Comparison of ENCODE assay signal across 9 cellular contexts in the genomic region with DNA sequence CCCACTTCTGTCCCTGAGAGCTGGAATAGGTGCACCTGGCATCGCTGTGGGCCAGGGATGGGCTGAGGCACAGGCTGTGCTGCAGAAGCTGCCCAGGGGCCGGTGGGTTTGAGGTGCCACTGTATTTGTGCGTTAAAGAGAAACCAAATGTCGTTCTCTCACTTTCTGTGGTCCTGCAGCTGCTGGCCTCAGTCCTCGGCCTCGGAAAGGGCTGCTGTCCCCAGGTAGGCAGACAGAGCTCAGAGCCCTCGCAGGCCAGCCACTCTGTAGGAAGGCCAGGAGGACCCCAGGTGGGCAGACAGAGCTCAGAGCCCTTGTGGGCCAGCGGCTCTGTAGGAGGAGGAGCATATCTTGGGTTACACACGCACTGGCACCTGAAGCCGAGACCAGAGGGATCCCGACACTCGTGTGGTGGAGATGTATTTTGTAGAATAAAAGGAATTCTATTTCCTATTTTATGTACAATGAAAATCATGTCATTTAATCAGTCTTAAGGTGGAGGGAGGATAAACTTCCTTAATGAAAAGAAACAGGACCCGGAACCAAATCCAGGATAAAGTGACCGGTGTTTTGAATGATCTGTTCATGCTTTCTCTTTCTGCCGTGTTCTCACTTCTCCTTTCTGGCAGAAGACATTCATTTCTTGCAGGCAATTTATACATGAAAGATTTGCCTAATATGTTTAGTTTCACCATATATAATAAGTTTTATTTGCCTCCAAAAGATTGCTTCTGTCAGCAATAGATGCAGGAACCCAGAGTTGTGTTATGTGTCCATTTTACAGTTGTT. TPM values are rescaled to one million over a fixed set of nuclear protein-coding genes. Genes with fewer than 3 reads are reported as not detected.
DNase-seq lines count a peak whose midpoint lies in the region; ATAC-seq, FAIRE-seq and TF ChIP-seq lines count a peak whose summit lies in the region.
"Had no signal": no experiment of that assay in that cellular context is flagged by ENCODE, and none has a peak within 500 bp of the region (broad histone marks: within the 10 kb centered on the region; RNA-seq: fewer than 3 reads in every experiment).

No MANE protein-coding gene starts in this region.

- H3K4me3 ChIP-seq in endothelial cell of umbilical vein (replicated peaks in 1 of 3; ENCODE audit: insufficient read depth in 1 of 3, low read depth in 1 of 3, low read length in 3 of 3) = peak overlapping the region in 1 of 3 experiments; percentile 7
- H3K4me3 ChIP-seq in stomach smooth muscle (ENCODE audit: low read length in 2 of 2) = peak overlapping the region; percentile 52 to 69

- TF ChIP-seq CTCF in endothelial cell of umbilical vein (IDR thresholded peaks at IDR 0.05; ENCODE audit: extremely low read depth in 1 of 2, insufficient read depth in 1 of 2, low read depth in 1 of 2, low read length in 2 of 2) = no peak

- ATAC-seq in GM21447 (IDR thresholded peaks at IDR 0.05; ENCODE audit: unreplicated experiment) = peak; percentile 47

- no TSS peak for BruUV-seq in endothelial cell of umbilical vein (replicated peaks; lab: Mats Ljungman, UMichigan)

- H3K9ac ChIP-seq in endothelial cell of umbilical vein (replicated peaks; ENCODE audit: extremely low read depth, insufficient read depth, low read length) (peak overlapping the region; percentile 13), stomach smooth muscle (ENCODE audit: low read length in 2 of 2) (peak overlapping the region in 1 of 2 donors; percentile 29)

- H3K27ac ChIP-seq in endothelial cell of umbilical vein (ENCODE audit: insufficient read depth, low read depth, low read length) (no peak overlapping the region), stomach smooth muscle (ENCODE audit: low read length) (no peak overlapping the region)

- POLR2A ChIA-PET in endothelial cell of umbilical vein (lab: Charles Lee) = no interaction called here

- no peaks in the 10 kb centered on the region for H3K27me3 ChIP-seq in endothelial cell of umbilical vein (ENCODE audit: control insufficient read depth in 2 of 2, insufficient read depth in 2 of 2, low read length in 2 of 2)
- no peaks in the 10 kb centered on the region for H3K27me3 ChIP-seq in stomach smooth muscle (ENCODE audit: control insufficient read depth in 1 of 2, insufficient read depth in 2 of 2, low read length in 2 of 2)

- dilution Hi-C loops in endothelial cell of umbilical vein (cut with MboI; ENCODE audit: extremely low pct_ligation_motif_present, low sequenced_read_pairs) = no loop called here

- no peaks in the 10 kb centered on the region for H3K36me3 ChIP-seq in endothelial cell of umbilical vein (ENCODE audit: control insufficient read depth in 2 of 2, extremely low read depth in 1 of 2, insufficient read depth in 2 of 2, low read length in 2 of 2)
- no peaks in the 10 kb centered on the region for H3K36me3 ChIP-seq in stomach smooth muscle (ENCODE audit: control insufficient read depth in 2 of 2, insufficient read depth in 2 of 2, low read length in 2 of 2)

- no peaks in the 10 kb centered on the region for H3K9me1 ChIP-seq in endothelial cell of umbilical vein (replicated peaks; ENCODE audit: control insufficient read depth, extremely low read depth, insufficient read depth, low read length)

- CTCF ChIA-PET in endothelial cell of umbilical vein (lab: Charles Lee) = interaction anchor here (2.5 kb wide), 2 partner anchors 17 to 41 kb away, joined by 10 to 15 read pairs; no protein-coding TSS in a partner anchor

- intact Hi-C loops in endothelial cell of umbilical vein (cut with micrococcal nuclease) = loop anchor here (5.0 kb wide), 2 partner anchors 40 to 50 kb away; no protein-coding TSS in a partner anchor

- H3K4me2 ChIP-seq in endothelial cell of umbilical vein (ENCODE audit: insufficient read depth, low read length) = peak overlapping the region; percentile 58

- H3K9me3 ChIP-seq in endothelial cell of umbilical vein (replicated peaks; ENCODE audit: control insufficient read depth, insufficient read depth, low read length) = no peaks in the 10 kb centered on the region
- H3K9me3 ChIP-seq in stomach smooth muscle (ENCODE audit: control insufficient read depth in 2 of 2, low read length in 2 of 2) = no peaks in the 10 kb centered on the region

- peak; percentile 48 for FAIRE-seq in endothelial cell of umbilical vein (lab: Jason Lieb, UNC)

- H3K4me1 ChIP-seq in endothelial cell of umbilical vein (ENCODE audit: control insufficient read depth, extremely low read depth, insufficient read depth, low read length) = peaks cover 37% of the 10 kb centered on the region
- peaks cover 36% of the 10 kb centered on the region for H3K4me1 ChIP-seq in stomach smooth muscle (ENCODE audit: control insufficient read depth, insufficient read depth, low read length)

- no peaks in the 10 kb centered on the region for H4K20me1 ChIP-seq in endothelial cell of umbilical vein (replicated peaks; ENCODE audit: control insufficient read depth, extremely low read depth, insufficient read depth, low read length)

- H3K79me2 ChIP-seq in endothelial cell of umbilical vein (ENCODE audit: control insufficient read depth, insufficient read depth, low read length) = peaks cover 5% of the 10 kb centered on the region

- peak; percentile 53 to 54 for DNase-seq in Kasumi-1 (lab: John Stamatoyannopoulos, UW)
- DNase-seq in endothelial cell of umbilical vein (ENCODE audit: low read depth, low spot score) = no peak
- no peak for DNase-seq in NCI-H128 (lab: John Stamatoyannopoulos, UW; ENCODE audit: unreplicated experiment)
- DNase-seq in NCI-H446 treated with DMSO at 0.1 percent for 48 hours (lab: John Stamatoyannopoulos, UW) = no peak
- no peak for DNase-seq in activated CD4-positive, alpha-beta T cell treated with anti-CD3 and anti-CD28 coated beads, Interleukin-2, amount 50 U/mL, for 4 hours
- DNase-seq in NCI-H345 (lab: John Stamatoyannopoulos, UW) = no peak

- peak overlapping the region; percentile 56 for H2AFZ ChIP-seq in endothelial cell of umbilical vein (ENCODE audit: low read depth, low read length)

- no peak for TF ChIP-seq POLR2A in endothelial cell of umbilical vein (IDR thresholded peaks at IDR 0.05; ENCODE audit: low read depth, low read length)

TF ChIP-seq in endothelial cell of umbilical vein, 7 proteins besides CTCF, POLR2A, EP300 and RAD21:
- no peak for TF ChIP-seq MYC (IDR thresholded peaks at IDR 0.05; ENCODE audit: low read depth, low read length)
- TF ChIP-seq FOS (IDR thresholded peaks at IDR 0.05; ENCODE audit: borderline replicate concordance, insufficient read depth, low read length) = no peak
- TF ChIP-seq GATA2 (IDR thresholded peaks at IDR 0.05; ENCODE audit: insufficient read depth, insufficient read length, low read depth, low read length) = no peak
- no peak for TF ChIP-seq POLR2AphosphoS5 (IDR thresholded peaks at IDR 0.05; ENCODE audit: insufficient read depth, low read depth, low read length)
- no peak for TF ChIP-seq JUN (IDR thresholded peaks at IDR 0.05; ENCODE audit: borderline replicate concordance, insufficient read depth, insufficient read length, low read depth)
- TF ChIP-seq EZH2 (IDR thresholded peaks at IDR 0.05; ENCODE audit: borderline replicate concordance, low read depth, low read length, severe bottlenecking) = no peak

RNA-seq across cellular contexts. Expression of gene HGFAC, which starts 54.4 kb away (rescaled TPM):
- total RNA-seq in endothelial cell of umbilical vein = 0.42 and 0.49 TPM in 2 replicates
- 0.24 and 0.36 TPM in 2 replicates for polyA plus RNA-seq in endothelial cell of umbilical vein
- polyA plus RNA-seq in endothelial cell of umbilical vein (2011; cell fraction: cytosol; rRNA removed) = 0.07 TPM in 1 of 2 replicates, not detected in the other
- polyA plus RNA-seq in endothelial cell of umbilical vein (2011; cell fraction: nucleus; rRNA removed) = 2.2 and 2.6 TPM in 2 replicates
- polyA plus RNA-seq in endothelial cell of umbilical vein (2012) = 0.35 TPM in 1 of 2 replicates, not detected in the other
- 0.56 TPM in 1 of 2 replicates, not detected in the other for polyA minus RNA-seq in endothelial cell of umbilical vein
- not detected for polyA minus RNA-seq in endothelial cell of umbilical vein (2011; cell fraction: cytosol; rRNA and poly(A)+ RNA removed)
- 0.43 and 0.63 TPM in 2 replicates for polyA minus RNA-seq in endothelial cell of umbilical vein (2011; cell fraction: nucleus; rRNA and poly(A)+ RNA removed)
- total RNA-seq: kidney epithelial cell had no signal

Comparison
In these comparisons a context has a peak if more than half of its experiments do, and no peak if none do; other contexts are left out.
1. DNase-seq: peak in Kasumi-1 (2 of 2); none in endothelial cell of umbilical vein (single experiment), NCI-H128 (single experiment), NCI-H446 treated with DMSO at 0.1 percent for 48 hours (single experiment), activated CD4-positive, alpha-beta T cell treated with anti-CD3 and anti-CD28 coated beads, Interleukin-2, amount 50 U/mL, for 4 hours (0 of 2) and NCI-H345 (single experiment).